Comparison of ENCODE assay signal across 8 cellular contexts in genomic region chr21:30839304-30839703, GRCh38. TPM values are rescaled to one million over a fixed set of nuclear protein-coding genes. Genes with fewer than 3 reads are reported as not detected.
A peak's percentile ranks its signal among the peaks of the same experiment; 100 is the strongest.
DNase-seq lines count a peak whose midpoint lies in the region; ATAC-seq and TF ChIP-seq lines count a peak whose summit lies in the region.

No MANE protein-coding gene starts in this region.

- ATAC-seq in right lobe of liver (peak; percentile 53 to 92 (median 78)), GM19397 (IDR thresholded peaks at IDR 0.05; ENCODE audit: unreplicated experiment) (no peak), HG03175 (IDR thresholded peaks at IDR 0.05; ENCODE audit: unreplicated experiment) (no peak), HG03565 (IDR thresholded peaks at IDR 0.05; ENCODE audit: unreplicated experiment) (no peak)

- 11% methylated on average over 5 of the region's 5 CpGs for WGBS in right lobe of liver (ENCODE audit: insufficient coverage, low coverage, low lambda C conversion rate, missing lambda C conversion rate)

- H3K9me3 ChIP-seq in right lobe of liver = no peaks in the 10 kb centered on the region

- H3K4me1 ChIP-seq in right lobe of liver = no peaks in the 10 kb centered on the region

- no peaks in the 10 kb centered on the region for H3K27me3 ChIP-seq in right lobe of liver

- peak; percentile 67 for TF ChIP-seq CTCF in GM12873 (IDR thresholded peaks at IDR 0.05; ENCODE audit: insufficient read depth, low read depth, low read length, missing control alignments)
- peak in 3 of 4 donors; percentile 36 to 58 (median 53) for TF ChIP-seq CTCF in right lobe of liver (IDR thresholded peaks at IDR 0.05)

- H3K36me3 ChIP-seq in right lobe of liver = no peaks in the 10 kb centered on the region

- no peak overlapping the region for H3K27ac ChIP-seq in right lobe of liver

- H3K4me3 ChIP-seq in right lobe of liver = no peak overlapping the region

- intact Hi-C loops in right lobe of liver (cut with DNase I) = no loop called here

- TF ChIP-seq POLR2A in right lobe of liver (IDR thresholded peaks at IDR 0.05) = no peak

- peak; percentile 9 for DNase-seq in MV-4-11 (lab: John Stamatoyannopoulos, UW)
- peak; percentile 43 to 49 for DNase-seq in activated T-cell treated with anti-CD3 and anti-CD28 coated beads, Interleukin-2, amount 50 U/mL, for 48 hours
- peak in 1 of 3 donors; percentile 47 for DNase-seq in right lobe of liver
- no peak for DNase-seq in DMS79 (lab: John Stamatoyannopoulos, UW)

RNA-seq across cellular contexts. Expression of gene KRTAP7-1, which starts 9.7 kb away (rescaled TPM):
- not detected for total RNA-seq in right lobe of liver

RNA-seq across cellular contexts. Expression of gene KRTAP8-1, which starts 26.2 kb away (rescaled TPM):
- total RNA-seq in right lobe of liver = not detected

RNA-seq across cellular contexts. Expression of gene KRTAP11-1, which starts 42.1 kb away (rescaled TPM):
- not detected for total RNA-seq in right lobe of liver

Comparison
In these comparisons a context has a peak if more than half of its experiments do, and no peak if none do; other contexts are left out.
1. ATAC-seq: peak in right lobe of liver (4 of 4); none in GM19397 (single experiment), HG03175 (single experiment) and HG03565 (single experiment).